Comparison of ENCODE assay signal across 16 cellular contexts in genomic region chr15:88920186-88920891, GRCh38. TPM values are rescaled to one million over a fixed set of nuclear protein-coding genes. Genes with fewer than 3 reads are reported as not detected.
DNase-seq lines count a peak whose midpoint lies in the region; ATAC-seq and TF ChIP-seq lines count a peak whose summit lies in the region.
"Had no signal": no experiment of that assay in that cellular context is flagged by ENCODE, and none has a peak within 500 bp of the region (broad histone marks: within the 10 kb centered on the region; RNA-seq: fewer than 3 reads in every experiment).

No MANE protein-coding gene starts in this region.

- no peaks in the 10 kb centered on the region for H3K9me3 Mint-ChIP-seq in activated CD4-positive, alpha-beta memory T cell treated with anti-CD3 and anti-CD28 coated beads, Interleukin-2, amount 10 ng/mL, durations not matched to agents 7 days and 5 days
- H3K9me3 Mint-ChIP-seq: mesothelial cell of epicardium had no signal

- peaks cover 40% of the 10 kb centered on the region for H3K4me1 Mint-ChIP-seq in activated CD4-positive, alpha-beta memory T cell treated with anti-CD3 and anti-CD28 coated beads, Interleukin-2, amount 10 ng/mL, durations not matched to agents 7 days and 5 days
- H3K4me1 Mint-ChIP-seq: mesothelial cell of epicardium had no signal

- ATAC-seq in GM21526 (IDR thresholded peaks at IDR 0.05; ENCODE audit: low FRiP score, unreplicated experiment) (no peak), GM21786 (IDR thresholded peaks at IDR 0.05; ENCODE audit: unreplicated experiment) (no peak)
- ATAC-seq: right cardiac atrium had no signal

- DNase-seq in ACHN (peak; percentile 63), glomerular visceral epithelial cell (ENCODE audit: extremely low spot score) (peak; percentile 88), globus pallidus (ENCODE audit: low spot score) (no peak), uterus (no peak)
- DNase-seq in activated CD4-positive, alpha-beta memory T cell treated with anti-CD3 and anti-CD28 coated beads, Interleukin-2, amount 10 ng/mL, durations not matched to agents 7 days and 5 days = peak; percentile 44
- DNase-seq: activated CD4-positive, alpha-beta T cell treated with anti-CD3 and anti-CD28 coated beads, Interleukin-2, amount 50 U/mL, for 4 hours; adrenal gland; effector memory CD4-positive, alpha-beta T cell; NCI-H446; right cardiac atrium had no signal

- peak overlapping the region; percentile 36 for H3K27ac Mint-ChIP-seq in activated CD4-positive, alpha-beta memory T cell treated with anti-CD3 and anti-CD28 coated beads, Interleukin-2, amount 10 ng/mL, durations not matched to agents 7 days and 5 days
- H3K27ac Mint-ChIP-seq: mesothelial cell of epicardium had no signal

- intact Hi-C loops in uterus (cut with DNase I; ENCODE audit: low total_unique reads) = no loop called here

- no peaks in the 10 kb centered on the region for H3K27me3 ChIP-seq in uterus
- H3K27me3 ChIP-seq: adrenal gland, tibial artery had no signal

- H3K36me3 Mint-ChIP-seq in activated CD4-positive, alpha-beta memory T cell treated with anti-CD3 and anti-CD28 coated beads, Interleukin-2, amount 10 ng/mL, durations not matched to agents 7 days and 5 days (ENCODE audit: low read depth) = no peaks in the 10 kb centered on the region
- H3K36me3 Mint-ChIP-seq: mesothelial cell of epicardium had no signal

- POLR2A ChIA-PET in HEK293 (lab: Yijun Ruan, JAX) = no interaction called here
- POLR2A ChIA-PET in activated CD4-positive, alpha-beta memory T cell treated with anti-CD3 and anti-CD28 coated beads, Interleukin-2, amount 10 ng/mL, durations not matched to agents 7 days and 5 days (lab: Charles Lee) = interaction anchor here (0.8 to 1.6 kb wide), 3 partner anchors 8 to 18 kb away, joined by 3 to 8 read pairs (median 4); no protein-coding TSS in a partner anchor

- H3K36me3 ChIP-seq in HEK293 (ENCODE audit: control insufficient read depth in 2 of 2, insufficient read depth in 1 of 2, low read length in 2 of 2) = no peaks in the 10 kb centered on the region
- no peaks in the 10 kb centered on the region for H3K36me3 ChIP-seq in uterus
- H3K36me3 ChIP-seq: adrenal gland, HAP-1, tibial artery had no signal

- H3K4me3 ChIP-seq in HEK293 (ENCODE audit: low read depth, low read length) = no peak overlapping the region
- H3K4me3 ChIP-seq in uterus = no peak overlapping the region
- H3K4me3 ChIP-seq: adrenal gland, HAP-1, tibial artery had no signal

- H3K9me3 ChIP-seq in HEK293 (ENCODE audit: control insufficient read depth, insufficient read depth, low read depth, low read length) (no peaks in the 10 kb centered on the region), uterus (no peaks in the 10 kb centered on the region)
- H3K9me3 ChIP-seq: adrenal gland, HAP-1, tibial artery had no signal

- in situ Hi-C loops in ACHN (cut with HindIII; ENCODE audit: low pct_ligation_motif_present, low pct_unique_long_range_greater_than_20kb, low sequenced_read_pairs) = no loop called here

- TF ChIP-seq CTCF in HEK293 (tag by site-specific recombination; IDR thresholded peaks at IDR 0.05) (no peak), uterus (IDR thresholded peaks at IDR 0.05) (no peak)

- H3K4me3 Mint-ChIP-seq in activated CD4-positive, alpha-beta memory T cell treated with anti-CD3 and anti-CD28 coated beads, Interleukin-2, amount 10 ng/mL, durations not matched to agents 7 days and 5 days = no peak overlapping the region
- H3K4me3 Mint-ChIP-seq: mesothelial cell of epicardium had no signal

- H3K27ac ChIP-seq in HEK293 (ENCODE audit: extremely low read depth, low read depth, low read length) (no peak overlapping the region), uterus (no peak overlapping the region)
- H3K27ac ChIP-seq: adrenal gland had no signal

- no peak for TF ChIP-seq POLR2A in uterus (IDR thresholded peaks at IDR 0.05)

- CTCF ChIA-PET in HEK293 (lab: Yijun Ruan, JAX) = interaction anchor here (1.0 to 6.8 kb wide), 3 partner anchors 16 to 287 kb away, joined by 3 to 42 read pairs (median 4); no protein-coding TSS in a partner anchor
- CTCF ChIA-PET in activated CD4-positive, alpha-beta memory T cell treated with anti-CD3 and anti-CD28 coated beads, Interleukin-2, amount 10 ng/mL, durations not matched to agents 7 days and 5 days (lab: Charles Lee) = interaction anchor here (0.7 to 3.7 kb wide), 9 partner anchors 9 to 286 kb away, joined by 3 to 54 read pairs (median 5); partner anchors contain the start of genes HAPLN3 and ISG20

- H3K4me1 ChIP-seq in HEK293 (ENCODE audit: control insufficient read depth, insufficient read depth, low read length) (peaks cover 5% of the 10 kb centered on the region; the same call in 1 of the 2 replicates), uterus (no peaks in the 10 kb centered on the region)
- H3K4me1 ChIP-seq: adrenal gland, HAP-1 had no signal

- peaks cover 9% of the 10 kb centered on the region for H3K27me3 Mint-ChIP-seq in activated CD4-positive, alpha-beta memory T cell treated with anti-CD3 and anti-CD28 coated beads, Interleukin-2, amount 10 ng/mL, durations not matched to agents 7 days and 5 days

TF ChIP-seq in HEK293, 187 proteins besides CTCF, POLR2A, EP300 and RAD21:
- TF ChIP-seq ZEB2 (tag by site-specific recombination; IDR thresholded peaks at IDR 0.05) (0 out of 2 replicates have a peak, but pooled peaks have one; percentile 15), ZNF23 (tag by site-specific recombination; IDR thresholded peaks at IDR 0.05; ENCODE audit: borderline replicate concordance) (no peak), ZNF629 (tag by site-specific recombination; IDR thresholded peaks at IDR 0.05) (peak; percentile 38), ZBTB17 (tag by site-specific recombination; IDR thresholded peaks at IDR 0.05) (peak; percentile 50; the same call in 1 of the 2 replicates), ZNF19 (tag by site-specific recombination; IDR thresholded peaks at IDR 0.05; ENCODE audit: low read depth) (no peak), KLF1 (tag by site-specific recombination; IDR thresholded peaks at IDR 0.05) (peak; percentile 67), OSR2 (tag by site-specific recombination; IDR thresholded peaks at IDR 0.05) (peak; percentile 22; the same call in 1 of the 2 replicates), ZNF514 (tag by site-specific recombination; IDR thresholded peaks at IDR 0.05) (no peak), SP2 (tag by site-specific recombination; IDR thresholded peaks at IDR 0.05) (peak; percentile 35; the same call in 1 of the 2 replicates), ZNF560 (tag by site-specific recombination; IDR thresholded peaks at IDR 0.05; ENCODE audit: borderline replicate concordance) (no peak), GLIS1 (tag by site-specific recombination; IDR thresholded peaks at IDR 0.05) (0 out of 2 replicates have a peak, but pooled peaks have one; percentile 15), ZFP69B (tag by site-specific recombination; IDR thresholded peaks at IDR 0.05) (peak; percentile 44; the same call in 1 of the 2 replicates), ZNF140 (tag by site-specific recombination; IDR thresholded peaks at IDR 0.05) (no peak), KLF17 (tag by site-specific recombination; IDR thresholded peaks at IDR 0.05) (peak; percentile 58; the same call in 1 of the 2 replicates), ZXDB (tag by site-specific recombination; IDR thresholded peaks at IDR 0.05) (no peak), GLIS2 (tag by site-specific recombination; IDR thresholded peaks at IDR 0.05) (peak; percentile 30; the same call in 1 of the 2 replicates), ZSCAN23 (tag by site-specific recombination; IDR thresholded peaks at IDR 0.05) (no peak)
- TF ChIP-seq, protein P1, sequence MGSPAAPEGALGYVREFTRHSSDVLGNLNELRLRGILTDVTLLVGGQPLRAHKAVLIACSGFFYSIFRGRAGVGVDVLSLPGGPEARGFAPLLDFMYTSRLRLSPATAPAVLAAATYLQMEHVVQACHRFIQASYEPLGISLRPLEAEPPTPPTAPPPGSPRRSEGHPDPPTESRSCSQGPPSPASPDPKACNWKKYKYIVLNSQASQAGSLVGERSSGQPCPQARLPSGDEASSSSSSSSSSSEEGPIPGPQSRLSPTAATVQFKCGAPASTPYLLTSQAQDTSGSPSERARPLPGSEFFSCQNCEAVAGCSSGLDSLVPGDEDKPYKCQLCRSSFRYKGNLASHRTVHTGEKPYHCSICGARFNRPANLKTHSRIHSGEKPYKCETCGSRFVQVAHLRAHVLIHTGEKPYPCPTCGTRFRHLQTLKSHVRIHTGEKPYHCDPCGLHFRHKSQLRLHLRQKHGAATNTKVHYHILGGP (tag by site-specific recombination; IDR thresholded peaks at IDR 0.05) = no peak
- TF ChIP-seq, protein P2, sequence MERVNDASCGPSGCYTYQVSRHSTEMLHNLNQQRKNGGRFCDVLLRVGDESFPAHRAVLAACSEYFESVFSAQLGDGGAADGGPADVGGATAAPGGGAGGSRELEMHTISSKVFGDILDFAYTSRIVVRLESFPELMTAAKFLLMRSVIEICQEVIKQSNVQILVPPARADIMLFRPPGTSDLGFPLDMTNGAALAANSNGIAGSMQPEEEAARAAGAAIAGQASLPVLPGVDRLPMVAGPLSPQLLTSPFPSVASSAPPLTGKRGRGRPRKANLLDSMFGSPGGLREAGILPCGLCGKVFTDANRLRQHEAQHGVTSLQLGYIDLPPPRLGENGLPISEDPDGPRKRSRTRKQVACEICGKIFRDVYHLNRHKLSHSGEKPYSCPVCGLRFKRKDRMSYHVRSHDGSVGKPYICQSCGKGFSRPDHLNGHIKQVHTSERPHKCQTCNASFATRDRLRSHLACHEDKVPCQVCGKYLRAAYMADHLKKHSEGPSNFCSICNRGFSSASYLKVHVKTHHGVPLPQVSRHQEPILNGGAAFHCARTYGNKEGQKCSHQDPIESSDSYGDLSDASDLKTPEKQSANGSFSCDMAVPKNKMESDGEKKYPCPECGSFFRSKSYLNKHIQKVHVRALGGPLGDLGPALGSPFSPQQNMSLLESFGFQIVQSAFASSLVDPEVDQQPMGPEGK (tag by site-specific recombination; IDR thresholded peaks at IDR 0.05) = peak; percentile 46; the same call in 1 of the 2 replicates

RNA-seq across cellular contexts. Expression of gene MFGE8, which starts 7.2 kb away (rescaled TPM):
- total RNA-seq in activated CD4-positive, alpha-beta memory T cell treated with anti-CD3 and anti-CD28 coated beads, Interleukin-2, amount 10 ng/mL, durations not matched to agents 7 days and 5 days = 10 to 100 TPM; 46.5 to 51.1 TPM
- 100 to 1,000 TPM; 212 to 664 (median 370) TPM for total RNA-seq in uterus

RNA-seq across cellular contexts. Expression of gene HAPLN3, which starts 25.0 kb away (rescaled TPM):
- total RNA-seq in activated CD4-positive, alpha-beta memory T cell treated with anti-CD3 and anti-CD28 coated beads, Interleukin-2, amount 10 ng/mL, durations not matched to agents 7 days and 5 days = 10 to 100 TPM; 66.9 to 67.5 TPM
- total RNA-seq in uterus = 10 to 100 TPM; 17.9 to 34.8 (median 23.1) TPM

Comparison
In these comparisons a context has a peak if more than half of its experiments do, and no peak if none do; other contexts are left out.
1. DNase-seq: peak in ACHN (single experiment), activated CD4-positive, alpha-beta memory T cell treated with anti-CD3 and anti-CD28 coated beads, Interleukin-2, amount 10 ng/mL, durations not matched to agents 7 days and 5 days (single experiment) and glomerular visceral epithelial cell (single experiment); none in globus pallidus (single experiment) and uterus (0 of 2).
2. RNA of gene MFGE8, which starts 7.2 kb away (total RNA-seq): 212 to 664 TPM in uterus; 46.5 to 51.1 TPM in activated CD4-positive, alpha-beta memory T cell treated with anti-CD3 and anti-CD28 coated beads, Interleukin-2, amount 10 ng/mL, durations not matched to agents 7 days and 5 days; every median in the first group is over 4 times any median in the second.